In the genomic region with DNA sequence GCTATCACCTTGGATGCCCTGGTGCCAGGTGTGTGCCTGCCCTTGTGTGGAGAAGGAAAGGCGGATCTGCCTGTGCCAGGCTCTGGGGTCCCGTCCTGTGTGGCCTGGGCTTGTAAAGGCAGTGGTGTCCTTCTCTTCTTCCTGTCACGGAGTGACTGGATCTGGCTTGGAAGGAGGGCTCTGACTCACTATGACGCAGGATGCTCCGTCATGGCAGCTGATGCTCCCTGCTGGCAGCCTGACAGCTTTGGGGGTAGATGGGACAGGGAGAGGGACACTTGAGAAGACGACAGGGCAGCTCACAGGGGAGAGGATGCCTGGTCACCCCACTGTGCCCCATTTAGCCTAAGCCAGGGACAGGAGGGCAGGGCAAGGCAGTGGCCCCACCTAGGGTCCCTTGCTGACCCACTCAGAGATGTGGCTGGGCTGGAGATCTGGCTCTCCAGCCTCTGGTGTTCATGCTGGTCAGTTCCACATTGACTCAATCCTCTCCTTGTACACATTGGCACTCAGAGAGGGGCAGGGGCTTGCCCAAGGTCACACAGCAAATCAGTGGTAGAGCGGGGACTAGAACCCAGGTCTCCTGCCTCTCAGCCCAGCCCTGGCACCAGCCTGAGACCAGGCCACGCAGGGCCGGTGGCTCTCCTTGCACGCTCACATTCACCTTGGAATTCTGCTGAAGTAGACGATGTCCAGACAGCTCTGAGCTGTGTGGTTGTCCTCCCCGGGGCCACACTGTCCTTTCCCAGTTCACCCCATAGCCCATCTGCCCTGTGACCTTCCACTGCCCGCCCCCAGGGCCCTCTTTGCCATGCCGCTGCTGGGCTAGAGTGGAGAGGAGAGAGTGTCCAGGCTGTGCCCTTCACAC, we compare ENCODE assay signal across 12 cellular contexts. TPM values are rescaled to one million over a fixed set of nuclear protein-coding genes. Genes with fewer than 3 reads are reported as not detected.
DNase-seq lines count a peak whose midpoint lies in the region; ATAC-seq, FAIRE-seq and TF ChIP-seq lines count a peak whose summit lies in the region.
"Had no signal": no experiment of that assay in that cellular context is flagged by ENCODE, and none has a peak within 500 bp of the region (broad histone marks: within the 10 kb centered on the region; RNA-seq: fewer than 3 reads in every experiment).

No MANE protein-coding gene starts in this region.

- FAIRE-seq in astrocyte (lab: Jason Lieb, UNC) = no peak

- intact Hi-C loops in upper lobe of right lung (cut with DNase I) (no loop called here), Calu3 (cut with micrococcal nuclease; ENCODE audit: unreplicated experiment) (loop anchor here (5.0 kb wide), 1 partner anchor 291 kb away; a partner anchor contains a TSS)

- CTCF ChIA-PET in Calu3 (lab: Charles Lee) = no interaction called here

- ATAC-seq in upper lobe of right lung = no peak
- ATAC-seq in T-helper 17 cell = no peak
- ATAC-seq: activated T-helper 17 cell treated with anti-CD3 and anti-CD28 coated beads, Interleukin-2, amount 50 U/mL, for 72 hours had no signal

- no peaks in the 10 kb centered on the region for H3K9me3 ChIP-seq in astrocyte (ENCODE audit: insufficient read depth, low read depth, low read length)
- no peaks in the 10 kb centered on the region for H3K9me3 ChIP-seq in upper lobe of right lung
- no peaks in the 10 kb centered on the region for H3K9me3 ChIP-seq in T-helper 17 cell (ENCODE audit: control insufficient read depth, low read length, poor library complexity, severe bottlenecking)
- H3K9me3 ChIP-seq in hepatocyte (ENCODE audit: low read depth) = no peaks in the 10 kb centered on the region
- H3K9me3 ChIP-seq: neutrophil had no signal

- H3K27me3 Mint-ChIP-seq in astrocyte (ENCODE audit: low read depth, unreplicated experiment) (peaks cover 31% of the 10 kb centered on the region), Calu3 (ENCODE audit: unreplicated experiment) (no peaks in the 10 kb centered on the region), T-helper 17 cell (peaks cover 11% of the 10 kb centered on the region)

- peak overlapping the region; percentile 84 for H3K27ac ChIP-seq in ACC112 (ENCODE audit: low read depth, low read length)
- peak overlapping the region; percentile 80 for H3K27ac ChIP-seq in astrocyte (ENCODE audit: low read depth, low read length)
- no peak overlapping the region for H3K27ac ChIP-seq in upper lobe of right lung
- no peak overlapping the region for H3K27ac ChIP-seq in hepatocyte
- H3K27ac ChIP-seq: neutrophil had no signal

- 76% methylated on average over 14 of the region's 14 CpGs for WGBS in hepatocyte (ENCODE audit: low lambda C conversion rate, missing lambda C conversion rate)

- H3K27ac Mint-ChIP-seq in astrocyte (ENCODE audit: unreplicated experiment) (peak overlapping the region; percentile 47), Calu3 (ENCODE audit: unreplicated experiment) (no peak overlapping the region), T-helper 17 cell (no peak overlapping the region)
- H3K27ac Mint-ChIP-seq: activated T-helper 17 cell treated with anti-CD3 and anti-CD28 coated beads, Interleukin-2, amount 50 U/mL, for 72 hours had no signal

- H3K36me3 ChIP-seq in ACC112 (ENCODE audit: insufficient read depth, low read length) = no peaks in the 10 kb centered on the region
- no peaks in the 10 kb centered on the region for H3K36me3 ChIP-seq in astrocyte (ENCODE audit: insufficient read depth, low read length)
- H3K36me3 ChIP-seq in upper lobe of right lung = no peaks in the 10 kb centered on the region
- no peaks in the 10 kb centered on the region for H3K36me3 ChIP-seq in hepatocyte (replicated peaks; ENCODE audit: insufficient read depth, low read depth)
- H3K36me3 ChIP-seq: neutrophil had no signal

- no peak overlapping the region for H2AFZ ChIP-seq in ACC112 (ENCODE audit: low read length, unreplicated experiment)
- no peak overlapping the region for H2AFZ ChIP-seq in astrocyte (ENCODE audit: low read depth, low read length)
- no peak overlapping the region for H2AFZ ChIP-seq in hepatocyte

- H3K9me3 Mint-ChIP-seq in astrocyte (ENCODE audit: unreplicated experiment) (no peaks in the 10 kb centered on the region), Calu3 (ENCODE audit: low read depth, unreplicated experiment) (no peaks in the 10 kb centered on the region)
- H3K9me3 Mint-ChIP-seq: activated T-helper 17 cell treated with anti-CD3 and anti-CD28 coated beads, Interleukin-2, amount 50 U/mL, for 72 hours had no signal

- H3K27me3 ChIP-seq in ACC112 (ENCODE audit: insufficient read depth, low read length) = no peaks in the 10 kb centered on the region
- H3K27me3 ChIP-seq in astrocyte (ENCODE audit: insufficient read depth, low read length) = no peaks in the 10 kb centered on the region
- peaks cover 11% of the 10 kb centered on the region for H3K27me3 ChIP-seq in upper lobe of right lung
- H3K27me3 ChIP-seq in hepatocyte = no peaks in the 10 kb centered on the region

- H3K4me1 Mint-ChIP-seq in astrocyte (ENCODE audit: low read depth, unreplicated experiment) (peaks cover 5% of the 10 kb centered on the region), Calu3 (ENCODE audit: low read depth, unreplicated experiment) (peaks cover 25% of the 10 kb centered on the region), T-helper 17 cell (peaks cover 17% of the 10 kb centered on the region)

- H3K4me3 ChIP-seq in ACC112 (ENCODE audit: low read depth, low read length) (no peak overlapping the region), HFF-Myc (replicated peaks; ENCODE audit: low read depth, low read length) (no peak overlapping the region), astrocyte (ENCODE audit: insufficient read depth, low read depth, low read length) (no peak overlapping the region), upper lobe of right lung (no peak overlapping the region), hepatocyte (no peak overlapping the region)

- H3K9ac ChIP-seq in astrocyte (ENCODE audit: low read length) = peak overlapping the region; percentile 65

- no peaks in the 10 kb centered on the region for H3K9me2 ChIP-seq in hepatocyte (replicated peaks; ENCODE audit: insufficient read depth)

- BruUV-seq in Calu3 (replicated peaks; lab: Mats Ljungman, UMichigan) = no TSS peak

- H4K20me1 ChIP-seq in astrocyte (ENCODE audit: insufficient read depth, low read length) (no peaks in the 10 kb centered on the region), hepatocyte (ENCODE audit: insufficient read depth, poor library complexity, severe bottlenecking) (no peaks in the 10 kb centered on the region)

- H3K36me3 Mint-ChIP-seq in astrocyte (ENCODE audit: low read depth, unreplicated experiment) (no peaks in the 10 kb centered on the region), Calu3 (ENCODE audit: insufficient read depth, unreplicated experiment) (no peaks in the 10 kb centered on the region), T-helper 17 cell (ENCODE audit: low read depth) (no peaks in the 10 kb centered on the region)

- H3K79me2 ChIP-seq in ACC112 (ENCODE audit: control insufficient read depth, insufficient read depth, low read length, unreplicated experiment) (no peaks in the 10 kb centered on the region), astrocyte (ENCODE audit: insufficient read depth, low read length) (no peaks in the 10 kb centered on the region), hepatocyte (no peaks in the 10 kb centered on the region)

- no peak for TF ChIP-seq CTCF in HFF-Myc (IDR thresholded peaks at IDR 0.05; ENCODE audit: low read depth, low read length, missing control alignments)
- TF ChIP-seq CTCF in astrocyte (IDR thresholded peaks at IDR 0.05; ENCODE audit: insufficient read depth, low read depth, low read length) = no peak
- no peak for TF ChIP-seq CTCF in upper lobe of right lung (IDR thresholded peaks at IDR 0.05)
- no peak for TF ChIP-seq CTCF in Calu3 (IDR thresholded peaks at IDR 0.05; ENCODE audit: unreplicated experiment)
- TF ChIP-seq CTCF in hepatocyte (IDR thresholded peaks at IDR 0.05; ENCODE audit: poor library complexity) = no peak

- DNase-seq in HFF-Myc (ENCODE audit: extremely low read depth, low read depth) (peak; percentile 69), astrocyte (ENCODE audit: low read depth) (peak; percentile 87), islet precursor cell (peak; percentile 84), upper lobe of right lung (no peak), Calu3 (no peak), T-helper 17 cell (no peak), hepatocyte (ENCODE audit: low spot score) (no peak)
- DNase-seq: COR-L47 had no signal

- H3K4me3 Mint-ChIP-seq in astrocyte (ENCODE audit: unreplicated experiment) (no peak overlapping the region), Calu3 (ENCODE audit: low read depth, unreplicated experiment) (no peak overlapping the region), T-helper 17 cell (no peak overlapping the region)
- H3K4me3 Mint-ChIP-seq: activated T-helper 17 cell treated with anti-CD3 and anti-CD28 coated beads, Interleukin-2, amount 50 U/mL, for 72 hours had no signal

- peak overlapping the region; percentile 48 for H3K4me2 ChIP-seq in astrocyte (ENCODE audit: low read length)
- H3K4me2 ChIP-seq in hepatocyte = no peak overlapping the region

- H3K4me1 ChIP-seq in ACC112 (ENCODE audit: control insufficient read depth, insufficient read depth, low read length, unreplicated experiment) (peaks cover 31% of the 10 kb centered on the region), astrocyte (ENCODE audit: insufficient read depth, low read length) (peaks cover 35% of the 10 kb centered on the region), upper lobe of right lung (peaks cover 13% of the 10 kb centered on the region), hepatocyte (ENCODE audit: insufficient read depth) (peaks cover 7% of the 10 kb centered on the region)

RNA-seq across cellular contexts. Expression of a gene that starts 2.8 kb away (rescaled TPM):
- total RNA-seq in astrocyte = 0.11 and 0.38 TPM in 2 replicates
- not detected for total RNA-seq in upper lobe of right lung
- total RNA-seq in Calu3 (2022) = 0.93 and 0.94 TPM in 2 replicates
- not detected for total RNA-seq in T-helper 17 cell
- total RNA-seq in hepatocyte = 3.3 and 3.5 TPM in 2 replicates
- 7.5 and 11.7 TPM in 2 replicates for polyA plus RNA-seq in hepatocyte

RNA-seq across cellular contexts. Expression of a gene that starts 32.7 kb away (rescaled TPM):
- total RNA-seq in astrocyte = 0.36 and 0.64 TPM in 2 replicates
- total RNA-seq in upper lobe of right lung = 0.35 TPM
- total RNA-seq in Calu3 (2022) = not detected in 2 replicates
- total RNA-seq in T-helper 17 cell = not detected
- 0.47 and 1.0 TPM in 2 replicates for total RNA-seq in hepatocyte
- polyA plus RNA-seq in hepatocyte = 1.4 and 1.8 TPM in 2 replicates
- total RNA-seq: T-helper 2 cell treated with Interferon-gamma antibody and Interleukin-4, amounts not matched to agents 100 ng/mL and 5 ng/mL, for 36 hours had no signal

RNA-seq across cellular contexts. Expression of a gene that starts 54.4 kb away (rescaled TPM):
- total RNA-seq in astrocyte = 0.16 TPM in 1 of 2 replicates, not detected in the other
- not detected for total RNA-seq in upper lobe of right lung
- total RNA-seq in Calu3 (2022) = not detected in 2 replicates
- not detected for total RNA-seq in T-helper 17 cell
- 1.0 and 1.3 TPM in 2 replicates for total RNA-seq in hepatocyte
- 1.3 and 2.7 TPM in 2 replicates for polyA plus RNA-seq in hepatocyte
- total RNA-seq: T-helper 2 cell treated with Interferon-gamma antibody and Interleukin-4, amounts not matched to agents 100 ng/mL and 5 ng/mL, for 36 hours had no signal

RNA-seq across cellular contexts. Expression of a gene that starts 58.4 kb away (rescaled TPM):
- 0.45 and 0.55 TPM in 2 replicates for total RNA-seq in astrocyte
- 10.7 TPM for total RNA-seq in upper lobe of right lung
- not detected in 2 replicates for total RNA-seq in Calu3 (2022)
- total RNA-seq in T-helper 17 cell = not detected
- 12.6 and 17.4 TPM in 2 replicates for total RNA-seq in hepatocyte
- 59.4 and 66.2 TPM in 2 replicates for polyA plus RNA-seq in hepatocyte
- total RNA-seq: activated T-helper 17 cell treated with anti-CD3 and anti-CD28 coated beads, Interleukin-2, amount 50 U/mL, for 72 hours; T-helper 2 cell treated with Interferon-gamma antibody and Interleukin-4, amounts not matched to agents 100 ng/mL and 5 ng/mL, for 36 hours had no signal

Comparison
In these comparisons a context has a peak if more than half of its experiments do, and no peak if none do; other contexts are left out.
1. H3K27ac ChIP-seq: peak in ACC112 (single experiment) and astrocyte (single experiment); none in upper lobe of right lung (single experiment) and hepatocyte (single experiment).
2. DNase-seq: peak in HFF-Myc (single experiment), astrocyte (single experiment) and islet precursor cell (single experiment); none in upper lobe of right lung (single experiment), Calu3 (single experiment), T-helper 17 cell (0 of 3) and hepatocyte (single experiment).